In genomic region chr11:47062736-47063135, GRCh38 we compare ENCODE assay signal across 21 cellular contexts.
"Had no signal": no experiment of that assay in that cellular context is flagged by ENCODE, and none has a peak within 500 bp of the region (broad histone marks: within the 10 kb centered on the region; RNA-seq: fewer than 3 reads in every experiment).

No MANE protein-coding gene starts in this region.

- ATAC-seq: esophagus mucosa; heart left ventricle; left cardiac atrium; left ventricle myocardium superior; naive thymus-derived CD8-positive, alpha-beta T cell had no signal

- H3K9me3 ChIP-seq: right atrium auricular region, sigmoid colon had no signal

- H3K27ac ChIP-seq: coronary artery, dorsolateral prefrontal cortex, heart left ventricle, right atrium auricular region, sigmoid colon had no signal

- H3K36me3 ChIP-seq: heart left ventricle, right atrium auricular region, sigmoid colon had no signal

- DNase-seq: dorsolateral prefrontal cortex; effector CD8-positive, alpha-beta T cell; heart left ventricle; hypothalamus; left cardiac atrium; left ventricle myocardium superior; mesendoderm; naive thymus-derived CD8-positive, alpha-beta T cell; posterior cingulate gyrus; sigmoid colon; small intestine; stimulated activated CD4-positive, alpha-beta T cell treated with anti-CD3 and anti-CD28 coated beads, Interleukin-12 subunit alpha, Interleukin-12 subunit beta, amount 100 ng/mL, for 4 hours; stimulated activated naive CD4-positive, alpha-beta T cell; trophoblast cell had no signal

- FAIRE-seq: endometrium, frontal cortex, keratinocyte, small intestine had no signal

- H3K4me1 ChIP-seq: right atrium auricular region, sigmoid colon had no signal

- H3K27me3 ChIP-seq: dorsolateral prefrontal cortex, heart left ventricle, right atrium auricular region, sigmoid colon had no signal

- H3K4me3 ChIP-seq: coronary artery, dorsolateral prefrontal cortex, heart left ventricle, lung, right atrium auricular region, sigmoid colon had no signal
